In the genomic region with DNA sequence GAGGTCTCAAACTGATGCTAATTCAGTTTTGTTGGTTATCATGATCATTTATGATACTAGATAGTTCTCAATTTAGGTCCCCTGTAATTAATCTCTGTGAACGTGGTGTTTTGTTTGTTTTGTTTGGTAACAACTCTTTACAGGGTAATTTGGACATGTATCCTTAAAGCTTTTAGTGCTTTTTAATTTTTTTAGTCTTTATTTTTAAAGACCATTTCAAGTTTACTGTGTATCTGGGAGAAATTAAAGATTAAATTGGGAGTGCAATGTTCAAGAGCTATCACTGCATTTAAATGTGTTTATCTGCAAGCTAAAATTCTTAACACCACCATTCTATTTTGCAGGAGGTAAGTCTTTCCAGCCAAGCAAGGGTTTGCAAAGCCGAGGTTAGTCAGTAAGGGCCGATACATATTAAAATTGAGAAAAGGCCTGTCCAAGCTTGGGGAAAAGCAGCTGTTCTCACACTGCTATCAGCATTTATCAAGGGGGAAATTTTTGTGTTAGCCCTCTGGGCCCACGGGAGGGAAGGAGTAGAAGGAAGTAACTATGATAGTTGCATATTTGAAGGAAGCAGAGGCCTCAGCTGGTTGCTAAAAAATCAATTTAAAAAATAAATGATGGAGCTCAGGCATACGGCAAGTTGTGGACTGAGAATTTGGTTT, we compare ENCODE assay signal across 7 cellular contexts. TPM values are rescaled to one million over a fixed set of nuclear protein-coding genes. Genes with fewer than 3 reads are reported as not detected.
DNase-seq lines count a peak whose midpoint lies in the region; ATAC-seq, FAIRE-seq and TF ChIP-seq lines count a peak whose summit lies in the region.

No MANE protein-coding gene starts in this region.

- 0 out of 2 replicates have a peak overlapping the region, but pooled peaks have one; percentile 24 for H2AFZ ChIP-seq in GM23338

- peaks cover 1% of the 10 kb centered on the region for H3K27me3 Mint-ChIP-seq in GM23338 (ENCODE audit: insufficient read depth, low read depth, poor library complexity)

- H3K79me2 ChIP-seq in GM23338 (replicated peaks; ENCODE audit: insufficient read depth): no peaks in the 10 kb centered on the region

- 22 to 33% (median 31%) methylated on average over 5 of the region's 5 CpGs for WGBS in small intestine, 3 donors

- H3K4me1 ChIP-seq in GM23338 (ENCODE audit: insufficient read depth): peaks cover 27% of the 10 kb centered on the region
- H3K4me1 ChIP-seq in small intestine (ENCODE audit: control insufficient read depth in 2 of 2, insufficient read depth in 1 of 2, low read depth in 1 of 2, low read length in 1 of 2): peaks cover 3 to 5% of the 10 kb centered on the region in 2 donors

- H3K9me2 ChIP-seq in GM23338 (ENCODE audit: insufficient read depth): no peaks in the 10 kb centered on the region

- no peak for DNase-seq in GM23338 (ENCODE audit: low spot score)
- peak; percentile 67 for DNase-seq in NB4 (ENCODE audit: low read depth)
- DNase-seq in fibroblast of villous mesenchyme (ENCODE audit: low read depth): peak; percentile 7
- DNase-seq in small intestine: peak; percentile 5
- DNase-seq in cerebellar cortex (ENCODE audit: low spot score): no peak
- no peak for DNase-seq in AG08395 (ENCODE audit: low spot score)

- peak overlapping the region; percentile 38 for H3K27ac Mint-ChIP-seq in GM23338

- no peak for FAIRE-seq in small intestine (lab: Jason Lieb, UNC)

- TF ChIP-seq CTCF in GM23338 (conservative IDR thresholded peaks at IDR 0.05; ENCODE audit: low read depth in 2 of 2) (no peak), NB4 (IDR thresholded peaks at IDR 0.05; ENCODE audit: low read depth, low read length) (no peak), fibroblast of villous mesenchyme (IDR thresholded peaks at IDR 0.05; ENCODE audit: insufficient read depth, low read depth, low read length) (no peak)

- no peaks in the 10 kb centered on the region for H3K36me3 Mint-ChIP-seq in GM23338 (ENCODE audit: low read depth)

- ATAC-seq in GM23338 (no peak), HG03378 (IDR thresholded peaks at IDR 0.05; ENCODE audit: unreplicated experiment) (no peak)

- H3K27ac ChIP-seq in GM23338 (ENCODE audit: low read depth) (no peak overlapping the region), small intestine (ENCODE audit: low read depth in 1 of 2, low read length in 1 of 2) (peak overlapping the region; percentile 43 to 76)

- TF ChIP-seq POLR2A in NB4 (IDR thresholded peaks at IDR 0.05; ENCODE audit: extremely low read depth, insufficient read length): no peak

- no peaks in the 10 kb centered on the region for H4K20me1 ChIP-seq in GM23338 (replicated peaks; ENCODE audit: insufficient read depth)

- H3K4me1 Mint-ChIP-seq in GM23338: peaks cover 31% of the 10 kb centered on the region

- no peaks in the 10 kb centered on the region for H3K9me3 ChIP-seq in small intestine (ENCODE audit: control insufficient read depth, low read depth)

- no peak overlapping the region for H3K4me3 Mint-ChIP-seq in GM23338

- H3K27me3 ChIP-seq in GM23338 (ENCODE audit: insufficient read depth) (no peaks in the 10 kb centered on the region), small intestine (ENCODE audit: control insufficient read depth in 2 of 2, insufficient read depth in 2 of 2, low read length in 2 of 2) (no peaks in the 10 kb centered on the region)

- H3K9me3 Mint-ChIP-seq in GM23338: no peaks in the 10 kb centered on the region

- no peaks in the 10 kb centered on the region for H3K36me3 ChIP-seq in GM23338 (ENCODE audit: insufficient read depth)
- no peaks in the 10 kb centered on the region for H3K36me3 ChIP-seq in small intestine (ENCODE audit: control insufficient read depth in 2 of 2, insufficient read depth in 2 of 2, low read length in 2 of 2)

- no peak overlapping the region for H3K4me2 ChIP-seq in GM23338

- H3F3A ChIP-seq in GM23338 (replicated peaks; ENCODE audit: low read depth): no peaks in the 10 kb centered on the region

- H3K4me3 ChIP-seq in GM23338: no peak overlapping the region
- no peak overlapping the region for H3K4me3 ChIP-seq in NB4 (ENCODE audit: low read depth, low read length)
- H3K4me3 ChIP-seq in fibroblast of villous mesenchyme (ENCODE audit: low read depth, low read length): no peak overlapping the region
- H3K4me3 ChIP-seq in small intestine (ENCODE audit: low read depth in 1 of 2, low read length in 2 of 2): no peak overlapping the region

TF ChIP-seq in GM23338, 12 proteins besides CTCF, POLR2A, EP300 and RAD21:
- no peak for TF ChIP-seq ZNF331 (CRISPR knock-in tag; IDR thresholded peaks at IDR 0.05; ENCODE audit: low read depth)
- no peak for TF ChIP-seq CREB1 (CRISPR knock-in tag; IDR thresholded peaks at IDR 0.05; ENCODE audit: low read depth)
- TF ChIP-seq NANOG (IDR thresholded peaks at IDR 0.05; ENCODE audit: borderline replicate concordance): no peak
- TF ChIP-seq, protein P1, sequence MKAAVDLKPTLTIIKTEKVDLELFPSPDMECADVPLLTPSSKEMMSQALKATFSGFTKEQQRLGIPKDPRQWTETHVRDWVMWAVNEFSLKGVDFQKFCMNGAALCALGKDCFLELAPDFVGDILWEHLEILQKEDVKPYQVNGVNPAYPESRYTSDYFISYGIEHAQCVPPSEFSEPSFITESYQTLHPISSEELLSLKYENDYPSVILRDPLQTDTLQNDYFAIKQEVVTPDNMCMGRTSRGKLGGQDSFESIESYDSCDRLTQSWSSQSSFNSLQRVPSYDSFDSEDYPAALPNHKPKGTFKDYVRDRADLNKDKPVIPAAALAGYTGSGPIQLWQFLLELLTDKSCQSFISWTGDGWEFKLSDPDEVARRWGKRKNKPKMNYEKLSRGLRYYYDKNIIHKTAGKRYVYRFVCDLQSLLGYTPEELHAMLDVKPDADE (IDR thresholded peaks at IDR 0.05): no peak
- no peak for TF ChIP-seq EZH2 (IDR thresholded peaks at IDR 0.05; ENCODE audit: low read depth, unreplicated experiment)
- no peak for TF ChIP-seq STAT1 (IDR thresholded peaks at IDR 0.05; ENCODE audit: unreplicated experiment)
- no peak for TF ChIP-seq JUNB (IDR thresholded peaks at IDR 0.05; ENCODE audit: unreplicated experiment)

RNA-seq across cellular contexts. Expression of a gene that starts 59.4 kb away (rescaled TPM):
- 76.7 and 78.0 TPM in 2 replicates for total RNA-seq in GM23338 (2014; rRNA removed; shearing (Covaris generic))
- polyA plus RNA-seq in GM23338 (2016; fragmentation: Nextera tagmentation; extraction: Ambion mirVana) (30.8 and 32.8 TPM in 2 replicates), small intestine (10 to 100 TPM in 1 of 3 donors, 1 to 10 TPM in 2; 4.1 to 12.0 (median 5.4) TPM)
- total RNA-seq in fibroblast of villous mesenchyme: 20.3 and 22.9 TPM in 2 replicates

Comparison
In these comparisons a context has a peak if more than half of its experiments do, and no peak if none do; other contexts are left out.
1. DNase-seq: peak in NB4 (single experiment), fibroblast of villous mesenchyme (single experiment) and small intestine (single experiment); none in GM23338 (single experiment), cerebellar cortex (single experiment) and AG08395 (single experiment).